In the genomic region with DNA sequence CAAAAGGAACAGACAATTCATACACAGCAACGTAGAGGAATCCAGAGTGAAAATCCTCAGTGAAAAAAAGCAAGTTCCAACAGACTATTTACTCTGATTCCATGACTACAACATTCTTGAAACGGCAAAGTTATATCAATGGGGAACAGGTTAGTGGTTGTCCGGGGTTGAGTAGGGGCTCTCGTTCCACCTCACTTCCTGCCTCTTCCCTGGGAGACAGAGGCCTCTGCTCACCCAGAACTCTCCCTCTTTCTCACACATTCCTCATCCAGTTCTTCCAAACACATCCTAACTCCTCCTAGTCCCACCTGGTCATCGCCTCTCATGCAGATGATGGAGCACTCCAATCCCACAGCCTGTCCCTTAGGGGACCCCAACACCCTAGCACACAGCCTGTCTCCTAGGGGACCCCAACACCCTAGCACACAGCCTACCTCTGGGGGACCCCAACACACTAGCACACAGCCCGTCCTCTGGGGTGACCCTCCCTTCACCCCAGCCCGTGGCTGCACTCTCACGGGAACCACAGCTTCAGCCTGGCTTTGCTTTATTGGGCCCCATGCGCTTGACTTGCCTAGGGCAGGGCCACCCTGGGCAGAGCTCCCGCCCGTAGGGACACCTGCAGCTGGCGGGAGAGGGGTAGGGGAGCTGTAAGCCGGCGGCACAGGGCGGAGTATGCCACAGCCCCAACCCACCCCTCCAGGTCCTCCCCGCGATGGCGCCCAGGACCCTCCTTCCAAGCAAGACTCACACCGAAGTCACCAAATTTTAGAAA, we compare ENCODE assay signal across 2 cellular contexts.
TF ChIP-seq lines count a peak whose summit lies in the region.

No MANE protein-coding gene starts in this region.

TF ChIP-seq in SK-N-SH, 30 proteins besides CTCF, POLR2A, EP300 and RAD21 (continued from another document):
- TF ChIP-seq FOXM1 (IDR thresholded peaks at IDR 0.05; ENCODE audit: low read depth) (no peak), EZH2phosphoT487 (IDR thresholded peaks at IDR 0.05; ENCODE audit: borderline replicate concordance, low read depth) (no peak), GATA2 (CRISPR knock-in tag; IDR thresholded peaks at IDR 0.05) (no peak), NRF1 (IDR thresholded peaks at IDR 0.05; ENCODE audit: low read depth, low read length) (no peak), SIN3A (IDR thresholded peaks at IDR 0.05; ENCODE audit: borderline replicate concordance, low read depth, low read length) (no peak), TAF1 (IDR thresholded peaks at IDR 0.05; ENCODE audit: borderline replicate concordance, low read depth, low read length) (no peak), NFIC (IDR thresholded peaks at IDR 0.05; ENCODE audit: borderline replicate concordance) (no peak)
- TF ChIP-seq, protein P1, sequence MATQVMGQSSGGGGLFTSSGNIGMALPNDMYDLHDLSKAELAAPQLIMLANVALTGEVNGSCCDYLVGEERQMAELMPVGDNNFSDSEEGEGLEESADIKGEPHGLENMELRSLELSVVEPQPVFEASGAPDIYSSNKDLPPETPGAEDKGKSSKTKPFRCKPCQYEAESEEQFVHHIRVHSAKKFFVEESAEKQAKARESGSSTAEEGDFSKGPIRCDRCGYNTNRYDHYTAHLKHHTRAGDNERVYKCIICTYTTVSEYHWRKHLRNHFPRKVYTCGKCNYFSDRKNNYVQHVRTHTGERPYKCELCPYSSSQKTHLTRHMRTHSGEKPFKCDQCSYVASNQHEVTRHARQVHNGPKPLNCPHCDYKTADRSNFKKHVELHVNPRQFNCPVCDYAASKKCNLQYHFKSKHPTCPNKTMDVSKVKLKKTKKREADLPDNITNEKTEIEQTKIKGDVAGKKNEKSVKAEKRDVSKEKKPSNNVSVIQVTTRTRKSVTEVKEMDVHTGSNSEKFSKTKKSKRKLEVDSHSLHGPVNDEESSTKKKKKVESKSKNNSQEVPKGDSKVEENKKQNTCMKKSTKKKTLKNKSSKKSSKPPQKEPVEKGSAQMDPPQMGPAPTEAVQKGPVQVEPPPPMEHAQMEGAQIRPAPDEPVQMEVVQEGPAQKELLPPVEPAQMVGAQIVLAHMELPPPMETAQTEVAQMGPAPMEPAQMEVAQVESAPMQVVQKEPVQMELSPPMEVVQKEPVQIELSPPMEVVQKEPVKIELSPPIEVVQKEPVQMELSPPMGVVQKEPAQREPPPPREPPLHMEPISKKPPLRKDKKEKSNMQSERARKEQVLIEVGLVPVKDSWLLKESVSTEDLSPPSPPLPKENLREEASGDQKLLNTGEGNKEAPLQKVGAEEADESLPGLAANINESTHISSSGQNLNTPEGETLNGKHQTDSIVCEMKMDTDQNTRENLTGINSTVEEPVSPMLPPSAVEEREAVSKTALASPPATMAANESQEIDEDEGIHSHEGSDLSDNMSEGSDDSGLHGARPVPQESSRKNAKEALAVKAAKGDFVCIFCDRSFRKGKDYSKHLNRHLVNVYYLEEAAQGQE (IDR thresholded peaks at IDR 0.05; ENCODE audit: low read depth, low read length), result no peak
- TF ChIP-seq, protein P2, sequence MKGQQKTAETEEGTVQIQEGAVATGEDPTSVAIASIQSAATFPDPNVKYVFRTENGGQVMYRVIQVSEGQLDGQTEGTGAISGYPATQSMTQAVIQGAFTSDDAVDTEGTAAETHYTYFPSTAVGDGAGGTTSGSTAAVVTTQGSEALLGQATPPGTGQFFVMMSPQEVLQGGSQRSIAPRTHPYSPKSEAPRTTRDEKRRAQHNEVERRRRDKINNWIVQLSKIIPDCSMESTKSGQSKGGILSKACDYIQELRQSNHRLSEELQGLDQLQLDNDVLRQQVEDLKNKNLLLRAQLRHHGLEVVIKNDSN (IDR thresholded peaks at IDR 0.05; ENCODE audit: borderline replicate concordance, low read depth), result no peak

TF ChIP-seq in SK-N-SH treated with all-trans-retinoic acid at 6 μM for 48 hours, 23 proteins besides CTCF, POLR2A, EP300 and RAD21 (continued from another document):
- TF ChIP-seq, protein P3, sequence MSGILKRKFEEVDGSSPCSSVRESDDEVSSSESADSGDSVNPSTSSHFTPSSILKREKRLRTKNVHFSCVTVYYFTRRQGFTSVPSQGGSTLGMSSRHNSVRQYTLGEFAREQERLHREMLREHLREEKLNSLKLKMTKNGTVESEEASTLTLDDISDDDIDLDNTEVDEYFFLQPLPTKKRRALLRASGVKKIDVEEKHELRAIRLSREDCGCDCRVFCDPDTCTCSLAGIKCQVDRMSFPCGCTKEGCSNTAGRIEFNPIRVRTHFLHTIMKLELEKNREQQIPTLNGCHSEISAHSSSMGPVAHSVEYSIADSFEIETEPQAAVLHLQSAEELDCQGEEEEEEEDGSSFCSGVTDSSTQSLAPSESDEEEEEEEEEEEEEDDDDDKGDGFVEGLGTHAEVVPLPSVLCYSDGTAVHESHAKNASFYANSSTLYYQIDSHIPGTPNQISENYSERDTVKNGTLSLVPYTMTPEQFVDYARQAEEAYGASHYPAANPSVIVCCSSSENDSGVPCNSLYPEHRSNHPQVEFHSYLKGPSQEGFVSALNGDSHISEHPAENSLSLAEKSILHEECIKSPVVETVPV (CRISPR knock-in tag; IDR thresholded peaks at IDR 0.05), result no peak
- TF ChIP-seq ZNF8 (CRISPR knock-in tag; IDR thresholded peaks at IDR 0.05) (no peak), TCF4 (CRISPR knock-in tag; IDR thresholded peaks at IDR 0.05; ENCODE audit: borderline replicate concordance) (no peak), ZC3H10 (CRISPR knock-in tag; IDR thresholded peaks at IDR 0.05) (no peak), CSDC2 (CRISPR knock-in tag; IDR thresholded peaks at IDR 0.05) (no peak)
TF ChIP-seq in SK-N-SH treated with all-trans-retinoic acid at 6 μM for 48 hours: peak in this region for 0.
